In genomic region chr1:234264832-234265231, GRCh38 we compare ENCODE assay signal across 28 cellular contexts.
"Had no signal": no experiment of that assay in that cellular context is flagged by ENCODE, and none has a peak within 500 bp of the region (broad histone marks: within the 10 kb centered on the region; RNA-seq: fewer than 3 reads in every experiment).

No MANE protein-coding gene starts in this region.

- H3K4me1 ChIP-seq: heart left ventricle, left lung, lower lobe of right lung, prostate gland, sigmoid colon, tibial nerve had no signal

- H3K4me1 Mint-ChIP-seq: immature natural killer cell; mesothelial cell of epicardium; naive B cell; natural killer cell; nephron progenitor cell; stimulated activated naive B cell treated with anti-CD40 and anti-IgM and Interleukin-4, amounts not matched to agents 10 μg/mL and 1 μg/mL and 100 μg/mL, for 72 hours had no signal

- FAIRE-seq: islet of Langerhans, kidney, small intestine, urothelium cell line had no signal

- H3K27me3 ChIP-seq: left lung, ovary, sigmoid colon, tibial nerve, upper lobe of left lung had no signal

- ATAC-seq: heart left ventricle; left colon; left lung; lower lobe of right lung; natural killer cell; right cardiac atrium; stimulated activated naive B cell treated with anti-CD40 and anti-IgM and Interleukin-4, amounts not matched to agents 10 μg/mL and 1 μg/mL and 100 μg/mL, for 72 hours had no signal

- H3K27ac ChIP-seq: heart left ventricle, left lung, lower lobe of right lung, ovary, prostate gland, sigmoid colon, spleen, tibial nerve, upper lobe of left lung had no signal

- H3K27ac Mint-ChIP-seq: immature natural killer cell; mesothelial cell of epicardium; natural killer cell; stimulated activated naive B cell treated with anti-CD40 and anti-IgM and Interleukin-4, amounts not matched to agents 10 μg/mL and 1 μg/mL and 100 μg/mL, for 72 hours; stimulated activated naive CD8-positive, alpha-beta T cell treated with anti-CD3 and anti-CD28 coated beads, Interleukin-15, Interleukin-2, amounts not matched to agents 100 ng/mL and 50 ng/mL, for 24 hours had no signal

- H3K36me3 ChIP-seq: heart left ventricle, left lung, lower lobe of right lung, ovary, prostate gland, sigmoid colon, spleen, tibial nerve, upper lobe of left lung had no signal

- H3K4me3 ChIP-seq: heart left ventricle, left lung, lower lobe of right lung, ovary, prostate gland, sigmoid colon, spleen, tibial nerve, upper lobe of left lung had no signal

- DNase-seq: glutamatergic neuron; heart left ventricle; hypothalamus; immature natural killer cell; kidney; left colon; left lung; lower lobe of right lung; mammary epithelial cell; mesenchymal stem cell; naive B cell; natural killer cell; nephron progenitor cell; ovary; retina; right cardiac atrium; sigmoid colon; small intestine; spleen; stimulated activated CD4-positive, alpha-beta T cell treated with anti-CD3 and anti-CD28 coated beads, Interleukin-4, amount 100 ng/mL, for 24 hours; stimulated activated naive B cell treated with anti-CD40 and anti-IgM and Interleukin-4, amounts not matched to agents 10 μg/mL and 1 μg/mL and 100 μg/mL, for 72 hours; upper lobe of left lung had no signal

- H3K9me3 Mint-ChIP-seq: immature natural killer cell; naive B cell; natural killer cell; stimulated activated naive B cell treated with anti-CD40 and anti-IgM and Interleukin-4, amounts not matched to agents 10 μg/mL and 1 μg/mL and 100 μg/mL, for 72 hours; stimulated activated naive CD8-positive, alpha-beta T cell treated with anti-CD3 and anti-CD28 coated beads, Interleukin-15, Interleukin-2, amounts not matched to agents 100 ng/mL and 50 ng/mL, for 24 hours had no signal

- H3K4me3 Mint-ChIP-seq: immature natural killer cell; mesothelial cell of epicardium; naive B cell; natural killer cell; nephron progenitor cell; stimulated activated naive B cell treated with anti-CD40 and anti-IgM and Interleukin-4, amounts not matched to agents 10 μg/mL and 1 μg/mL and 100 μg/mL, for 72 hours; stimulated activated naive CD8-positive, alpha-beta T cell treated with anti-CD3 and anti-CD28 coated beads, Interleukin-15, Interleukin-2, amounts not matched to agents 100 ng/mL and 50 ng/mL, for 24 hours had no signal

- H3K9me3 ChIP-seq: heart left ventricle, left lung, lower lobe of right lung, ovary, prostate gland, sigmoid colon, spleen, tibial nerve, upper lobe of left lung had no signal

- H3K36me3 Mint-ChIP-seq: immature natural killer cell; mesothelial cell of epicardium; naive B cell; natural killer cell; stimulated activated naive B cell treated with anti-CD40 and anti-IgM and Interleukin-4, amounts not matched to agents 10 μg/mL and 1 μg/mL and 100 μg/mL, for 72 hours had no signal
